23 cellular contexts compared by ENCODE assay signal in genomic region chr3:78726545-78726944, GRCh38.
DNase-seq lines count a peak whose midpoint lies in the region; TF ChIP-seq lines count a peak whose summit lies in the region.
"Had no signal": no experiment of that assay in that cellular context is flagged by ENCODE, and none has a peak within 500 bp of the region (broad histone marks: within the 10 kb centered on the region; RNA-seq: fewer than 3 reads in every experiment).

No MANE protein-coding gene starts in this region.

- peaks cover 3% of the 10 kb centered on the region for H3K27me3 Mint-ChIP-seq in brain
- no peaks in the 10 kb centered on the region for H3K27me3 Mint-ChIP-seq in nephron (ENCODE audit: low read depth)
- H3K27me3 Mint-ChIP-seq in activated T-helper 1 cell treated with anti-CD3 and anti-CD28 coated beads, Interleukin-12 subunit alpha, Interleukin-12 subunit beta, Interleukin-2, Interleukin-4 antibody, amounts not matched to agents 30 ng/mL and 10 ng/mL and 1 ng/mL, durations not matched to agents 14 hours and 24 hours and 36 hours (ENCODE audit: insufficient read depth) = no peaks in the 10 kb centered on the region
- H3K27me3 Mint-ChIP-seq: activated CD4-positive, alpha-beta T cell treated with anti-CD3 and anti-CD28 coated beads, Interleukin-2, amount 10 ng/mL, durations not matched to agents 7 days and 5 days; IgD-negative memory B cell; progenitor cell of endocrine pancreas; stimulated activated memory B cell treated with anti-CD40 and anti-IgM and Interleukin-4, amounts not matched to agents 10 μg/mL and 1 μg/mL and 100 μg/mL, for 72 hours had no signal

- TF ChIP-seq CTCF in brain (conservative IDR thresholded peaks at IDR 0.05) (no peak), nephron (IDR thresholded peaks at IDR 0.05; ENCODE audit: unreplicated experiment in 3 of 3) (no peak)

- peak; percentile 38 for DNase-seq in ELF-1 (ENCODE audit: low read depth, low spot score)
- DNase-seq in NCI-H2171 treated with DMSO at 0.1 percent for 48 hours (lab: John Stamatoyannopoulos, UW) = peak; percentile 84
- no peak for DNase-seq in cardiac septum (ENCODE audit: low spot score)
- no peak for DNase-seq in LoVo (ENCODE audit: low spot score)
- DNase-seq in activated T-helper 1 cell treated with anti-CD3 and anti-CD28 coated beads, Interleukin-12 subunit alpha, Interleukin-12 subunit beta, Interleukin-2, Interleukin-4 antibody, amounts not matched to agents 30 ng/mL and 10 ng/mL and 1 ng/mL, durations not matched to agents 14 hours and 24 hours and 36 hours (ENCODE audit: low spot score) = no peak
- DNase-seq: activated CD4-positive, alpha-beta T cell treated with anti-CD3 and anti-CD28 coated beads, Interleukin-2, amount 10 ng/mL, durations not matched to agents 7 days and 5 days; activated naive CD4-positive, alpha-beta T cell; activated T-cell treated with anti-CD3 and anti-CD28 coated beads, Interleukin-2, amount 50 U/mL, for 4 hours; Caco-2; cerebellar nuclear complex; HFFc6; NCI-H1048; NCI-H1930; NCI-H510A treated with DMSO at 0.1 percent for 48 hours; SJCRH30; stimulated activated CD4-positive, alpha-beta T cell treated with anti-CD3 and anti-CD28 coated beads, Interleukin-12 subunit alpha, Interleukin-12 subunit beta, amount 100 ng/mL, for 4 hours; stimulated activated CD4-positive, alpha-beta T cell treated with anti-CD3 and anti-CD28 coated beads, Interleukin-4, amount 100 ng/mL, for 24 hours; T1000 had no signal

- H3K4me3 Mint-ChIP-seq in brain = no peak overlapping the region
- H3K4me3 Mint-ChIP-seq in nephron = no peak overlapping the region
- no peak overlapping the region for H3K4me3 Mint-ChIP-seq in activated T-helper 1 cell treated with anti-CD3 and anti-CD28 coated beads, Interleukin-12 subunit alpha, Interleukin-12 subunit beta, Interleukin-2, Interleukin-4 antibody, amounts not matched to agents 30 ng/mL and 10 ng/mL and 1 ng/mL, durations not matched to agents 14 hours and 24 hours and 36 hours
- H3K4me3 Mint-ChIP-seq: activated CD4-positive, alpha-beta T cell treated with anti-CD3 and anti-CD28 coated beads, Interleukin-2, amount 10 ng/mL, durations not matched to agents 7 days and 5 days; activated T-cell treated with anti-CD3 and anti-CD28 coated beads, Interleukin-2, amount 50 U/mL, for 4 hours; HFFc6; IgD-negative memory B cell; stimulated activated memory B cell treated with anti-CD40 and anti-IgM and Interleukin-4, amounts not matched to agents 10 μg/mL and 1 μg/mL and 100 μg/mL, for 72 hours had no signal

- H3K27ac Mint-ChIP-seq in brain (peak overlapping the region in 4 of 5 experiments; percentile 9 to 75 (median 42)), nephron (peak overlapping the region in 2 of 3 experiments; percentile 12 to 18)
- H3K27ac Mint-ChIP-seq in activated T-helper 1 cell treated with anti-CD3 and anti-CD28 coated beads, Interleukin-12 subunit alpha, Interleukin-12 subunit beta, Interleukin-2, Interleukin-4 antibody, amounts not matched to agents 30 ng/mL and 10 ng/mL and 1 ng/mL, durations not matched to agents 14 hours and 24 hours and 36 hours = no peak overlapping the region
- H3K27ac Mint-ChIP-seq: activated CD4-positive, alpha-beta T cell treated with anti-CD3 and anti-CD28 coated beads, Interleukin-2, amount 10 ng/mL, durations not matched to agents 7 days and 5 days; HFFc6; IgD-negative memory B cell; progenitor cell of endocrine pancreas; stimulated activated memory B cell treated with anti-CD40 and anti-IgM and Interleukin-4, amounts not matched to agents 10 μg/mL and 1 μg/mL and 100 μg/mL, for 72 hours had no signal

- intact Hi-C loops in cardiac septum (cut with DNase I) = no loop called here
- intact Hi-C loops in activated T-helper 1 cell treated with anti-CD3 and anti-CD28 coated beads, Interleukin-12 subunit alpha, Interleukin-12 subunit beta, Interleukin-2, Interleukin-4 antibody, amounts not matched to agents 30 ng/mL and 10 ng/mL and 1 ng/mL, durations not matched to agents 14 hours and 24 hours and 36 hours (cut with micrococcal nuclease) = no loop called here

- H3K4me1 Mint-ChIP-seq in brain = peaks cover 83% of the 10 kb centered on the region
- H3K4me1 Mint-ChIP-seq in nephron = peaks cover 65% of the 10 kb centered on the region
- no peaks in the 10 kb centered on the region for H3K4me1 Mint-ChIP-seq in activated T-helper 1 cell treated with anti-CD3 and anti-CD28 coated beads, Interleukin-12 subunit alpha, Interleukin-12 subunit beta, Interleukin-2, Interleukin-4 antibody, amounts not matched to agents 30 ng/mL and 10 ng/mL and 1 ng/mL, durations not matched to agents 14 hours and 24 hours and 36 hours (ENCODE audit: low read depth)
- H3K4me1 Mint-ChIP-seq: activated CD4-positive, alpha-beta T cell treated with anti-CD3 and anti-CD28 coated beads, Interleukin-2, amount 10 ng/mL, durations not matched to agents 7 days and 5 days; IgD-negative memory B cell; stimulated activated memory B cell treated with anti-CD40 and anti-IgM and Interleukin-4, amounts not matched to agents 10 μg/mL and 1 μg/mL and 100 μg/mL, for 72 hours had no signal

- H3K9me3 Mint-ChIP-seq in brain (no peaks in the 10 kb centered on the region), nephron (no peaks in the 10 kb centered on the region)
- no peaks in the 10 kb centered on the region for H3K9me3 Mint-ChIP-seq in activated T-helper 1 cell treated with anti-CD3 and anti-CD28 coated beads, Interleukin-12 subunit alpha, Interleukin-12 subunit beta, Interleukin-2, Interleukin-4 antibody, amounts not matched to agents 30 ng/mL and 10 ng/mL and 1 ng/mL, durations not matched to agents 14 hours and 24 hours and 36 hours
- H3K9me3 Mint-ChIP-seq: activated CD4-positive, alpha-beta T cell treated with anti-CD3 and anti-CD28 coated beads, Interleukin-2, amount 10 ng/mL, durations not matched to agents 7 days and 5 days; HFFc6; stimulated activated memory B cell treated with anti-CD40 and anti-IgM and Interleukin-4, amounts not matched to agents 10 μg/mL and 1 μg/mL and 100 μg/mL, for 72 hours had no signal

- H3K36me3 Mint-ChIP-seq in brain (no peaks in the 10 kb centered on the region), nephron (ENCODE audit: low read depth) (no peaks in the 10 kb centered on the region)
- H3K36me3 Mint-ChIP-seq in activated T-helper 1 cell treated with anti-CD3 and anti-CD28 coated beads, Interleukin-12 subunit alpha, Interleukin-12 subunit beta, Interleukin-2, Interleukin-4 antibody, amounts not matched to agents 30 ng/mL and 10 ng/mL and 1 ng/mL, durations not matched to agents 14 hours and 24 hours and 36 hours (ENCODE audit: low read depth) = no peaks in the 10 kb centered on the region
- H3K36me3 Mint-ChIP-seq: stimulated activated memory B cell treated with anti-CD40 and anti-IgM and Interleukin-4, amounts not matched to agents 10 μg/mL and 1 μg/mL and 100 μg/mL, for 72 hours had no signal

Comparison
In these comparisons a context has a peak if more than half of its experiments do, and no peak if none do; other contexts are left out.
1. DNase-seq: peak in ELF-1 (single experiment) and NCI-H2171 treated with DMSO at 0.1 percent for 48 hours (single experiment); none in cardiac septum (single experiment), LoVo (single experiment) and activated T-helper 1 cell treated with anti-CD3 and anti-CD28 coated beads, Interleukin-12 subunit alpha, Interleukin-12 subunit beta, Interleukin-2, Interleukin-4 antibody, amounts not matched to agents 30 ng/mL and 10 ng/mL and 1 ng/mL, durations not matched to agents 14 hours and 24 hours and 36 hours (single experiment).